32 cellular contexts compared by ENCODE assay signal in genomic region chr7:49112222-49112621, GRCh38.
"Had no signal": no experiment of that assay in that cellular context is flagged by ENCODE, and none has a peak within 500 bp of the region (broad histone marks: within the 10 kb centered on the region; RNA-seq: fewer than 3 reads in every experiment).

No MANE protein-coding gene starts in this region.

- H3K9me3 ChIP-seq: ascending aorta had no signal

- H3K36me3 Mint-ChIP-seq: activated naive CD8-positive, alpha-beta T cell treated with anti-CD3 and anti-CD28 coated beads, Interleukin-2, amount 10 ng/mL, durations not matched to agents 7 days and 5 days; IgD-negative memory B cell had no signal

- DNase-seq: activated CD4-positive, alpha-beta T cell treated with anti-CD3 and anti-CD28 coated beads for 1 hour; activated CD4-positive, alpha-beta T cell treated with anti-CD3 and anti-CD28 coated beads for 48 hours; activated CD4-positive, alpha-beta T cell treated with anti-CD3 and anti-CD28 coated beads, Interleukin-2, amount 50 U/mL, for 4 hours; activated CD4-positive, CD25-positive, alpha-beta regulatory T cell; activated CD8-positive, alpha-beta T cell treated with anti-CD3 and anti-CD28 coated beads for 36 hours; activated effector memory CD4-positive, alpha-beta T cell treated with anti-CD3 and anti-CD28 coated beads, Interleukin-2, amount 50 U/mL, for 16 hours; activated naive CD4-positive, alpha-beta T cell; activated naive CD4-positive, alpha-beta T cell treated with anti-CD3 and anti-CD28 coated beads, Interleukin-2, amount 50 U/mL, for 16 hours; activated naive CD8-positive, alpha-beta T cell treated with anti-CD3 and anti-CD28 coated beads, Interleukin-2, amount 10 ng/mL, durations not matched to agents 7 days and 5 days; activated T-cell treated with anti-CD3 and anti-CD28 coated beads, Interleukin-2, amount 50 U/mL, for 1 hour; activated T-cell treated with anti-CD3 and anti-CD28 coated beads, Interleukin-2, amount 50 U/mL, for 72 hours; amygdala; Karpas-422; KBM-7; NCI-H1105; NCI-H1436; NCI-H1694; NCI-H2029; NCI-H345; NCI-H524 treated with DMSO at 0.1 percent for 48 hours; NCI-H774; SIG-M5; SW 1271; T-helper 1 cell; T-helper 2 cell; T-helper 9 cell had no signal

- H3K4me3 Mint-ChIP-seq: activated CD8-positive, alpha-beta T cell treated with anti-CD3 and anti-CD28 coated beads for 36 hours; activated naive CD8-positive, alpha-beta T cell treated with anti-CD3 and anti-CD28 coated beads, Interleukin-2, amount 10 ng/mL, durations not matched to agents 7 days and 5 days; activated T-cell treated with anti-CD3 and anti-CD28 coated beads, Interleukin-2, amount 50 U/mL, for 72 hours; activated T-helper 17 cell treated with anti-CD3 and anti-CD28 coated beads, Interleukin-2, amount 50 U/mL, for 72 hours; IgD-negative memory B cell had no signal

- H3K27ac ChIP-seq: ascending aorta, cardiac muscle cell, VCaP had no signal

- H3K27me3 Mint-ChIP-seq: activated CD8-positive, alpha-beta T cell treated with anti-CD3 and anti-CD28 coated beads for 36 hours; activated naive CD8-positive, alpha-beta T cell treated with anti-CD3 and anti-CD28 coated beads, Interleukin-2, amount 10 ng/mL, durations not matched to agents 7 days and 5 days; activated T-helper 17 cell treated with anti-CD3 and anti-CD28 coated beads, Interleukin-2, amount 50 U/mL, for 72 hours; IgD-negative memory B cell had no signal

- H3K27ac Mint-ChIP-seq: activated CD8-positive, alpha-beta T cell treated with anti-CD3 and anti-CD28 coated beads for 36 hours; activated naive CD8-positive, alpha-beta T cell treated with anti-CD3 and anti-CD28 coated beads, Interleukin-2, amount 10 ng/mL, durations not matched to agents 7 days and 5 days; activated T-cell treated with anti-CD3 and anti-CD28 coated beads, Interleukin-2, amount 50 U/mL, for 72 hours; activated T-helper 17 cell treated with anti-CD3 and anti-CD28 coated beads, Interleukin-2, amount 50 U/mL, for 72 hours; IgD-negative memory B cell had no signal

- H3K4me1 ChIP-seq: ascending aorta had no signal

- H3K27me3 ChIP-seq: ascending aorta, cardiac muscle cell had no signal

- H3K4me1 Mint-ChIP-seq: activated naive CD8-positive, alpha-beta T cell treated with anti-CD3 and anti-CD28 coated beads, Interleukin-2, amount 10 ng/mL, durations not matched to agents 7 days and 5 days; activated T-helper 17 cell treated with anti-CD3 and anti-CD28 coated beads, Interleukin-2, amount 50 U/mL, for 72 hours; IgD-negative memory B cell had no signal

- H3K36me3 ChIP-seq: ascending aorta, cardiac muscle cell had no signal

- H3K4me3 ChIP-seq: ascending aorta, cardiac muscle cell had no signal

- ATAC-seq: activated CD8-positive, alpha-beta T cell treated with anti-CD3 and anti-CD28 coated beads for 36 hours; activated T-cell treated with anti-CD3 and anti-CD28 coated beads, Interleukin-2, amount 50 U/mL, for 72 hours; activated T-helper 17 cell treated with anti-CD3 and anti-CD28 coated beads, Interleukin-2, amount 50 U/mL, for 72 hours; Panc1 had no signal
